Comparison of ENCODE assay signal across 2 cellular contexts in genomic region chr19:40507892-40508291, GRCh38.
TF ChIP-seq lines count a peak whose summit lies in the region.

No MANE protein-coding gene starts in this region.

TF ChIP-seq in GM23338, 12 proteins besides CTCF, POLR2A, EP300 and RAD21:
- TF ChIP-seq JUNB (IDR thresholded peaks at IDR 0.05; ENCODE audit: unreplicated experiment) = no peak
- no peak for TF ChIP-seq ZNF331 (CRISPR knock-in tag; IDR thresholded peaks at IDR 0.05; ENCODE audit: low read depth)
- TF ChIP-seq EZH2phosphoT487 (IDR thresholded peaks at IDR 0.05; ENCODE audit: unreplicated experiment) = no peak
- TF ChIP-seq REST (IDR thresholded peaks at IDR 0.05; ENCODE audit: unreplicated experiment) = no peak
- no peak for TF ChIP-seq EZH2 (IDR thresholded peaks at IDR 0.05; ENCODE audit: low read depth, unreplicated experiment)
- TF ChIP-seq CREB1 (CRISPR knock-in tag; IDR thresholded peaks at IDR 0.05; ENCODE audit: low read depth) = no peak
- TF ChIP-seq ZNF114 (CRISPR knock-in tag; IDR thresholded peaks at IDR 0.05) = no peak

TF ChIP-seq in K562, 482 proteins besides CTCF, POLR2A, EP300 and RAD21:
- no peak for TF ChIP-seq HNRNPH1 (optimal IDR thresholded peaks at IDR 0.05; ENCODE audit: low read depth, low read length)
- no peak for TF ChIP-seq HDAC6 (IDR thresholded peaks at IDR 0.05; ENCODE audit: low read depth, low read length)
- no peak for TF ChIP-seq EWSR1 (IDR thresholded peaks at IDR 0.05; ENCODE audit: borderline replicate concordance, low read depth, partially characterized antibody)
- TF ChIP-seq BRD4 (IDR thresholded peaks at IDR 0.05) = no peak
- no peak for TF ChIP-seq HMG20B (CRISPR knock-in tag; IDR thresholded peaks at IDR 0.05)
- peak; percentile 92 for TF ChIP-seq PKNOX1 (IDR thresholded peaks at IDR 0.05)
- TF ChIP-seq POLR2G (IDR thresholded peaks at IDR 0.05; ENCODE audit: low read depth, low read length) = no peak
- peak; percentile 30; the same call in 1 of the 2 replicates for TF ChIP-seq BHLHE40 (IDR thresholded peaks at IDR 0.05; ENCODE audit: low read length)
- TF ChIP-seq ZNF57 (CRISPR knock-in tag; IDR thresholded peaks at IDR 0.05) = no peak
- no peak for TF ChIP-seq HINFP (tag; conservative IDR thresholded peaks at IDR 0.05; ENCODE audit: low read depth)
- TF ChIP-seq CTCFL (IDR thresholded peaks at IDR 0.05; ENCODE audit: borderline replicate concordance, insufficient read depth, low read depth, low read length, poor library complexity, severe bottlenecking) = no peak
- no peak for TF ChIP-seq ZNF384 (IDR thresholded peaks at IDR 0.05; ENCODE audit: low read depth, low read length)
- no peak for TF ChIP-seq JUND (IDR thresholded peaks at IDR 0.05; ENCODE audit: borderline replicate concordance, low read depth, low read length)
- TF ChIP-seq JUND (tag; IDR thresholded peaks at IDR 0.05; ENCODE audit: borderline replicate concordance, low read depth, low read length) = no peak
- TF ChIP-seq BCOR (IDR thresholded peaks at IDR 0.05) = no peak
- no peak for TF ChIP-seq CHD4 (IDR thresholded peaks at IDR 0.05; ENCODE audit: insufficient read depth, insufficient replicate concordance, low read depth, low read length, poor library complexity, severe bottlenecking)
- TF ChIP-seq ZNF232 (CRISPR knock-in tag; IDR thresholded peaks at IDR 0.05) = no peak
- no peak for TF ChIP-seq SPI1 (IDR thresholded peaks at IDR 0.05; ENCODE audit: borderline replicate concordance, low read depth, low read length)
- no peak for TF ChIP-seq ZBTB17 (CRISPR knock-in tag; IDR thresholded peaks at IDR 0.05)
- no peak for TF ChIP-seq TFE3 (CRISPR knock-in tag; IDR thresholded peaks at IDR 0.05)
- TF ChIP-seq FOSL1 (tag; conservative IDR thresholded peaks at IDR 0.05) = no peak
- no peak for TF ChIP-seq HCFC1 (IDR thresholded peaks at IDR 0.05; ENCODE audit: low read depth, low read length)
- no peak for TF ChIP-seq PBX2 (CRISPR knock-in tag; IDR thresholded peaks at IDR 0.05; ENCODE audit: low read depth)
- peak; percentile 33; the same call in 1 of the 2 replicates for TF ChIP-seq PBX2 (tag; conservative IDR thresholded peaks at IDR 0.05; ENCODE audit: low read depth)
- no peak for TF ChIP-seq RBBP5 (IDR thresholded peaks at IDR 0.05; ENCODE audit: borderline replicate concordance, insufficient read depth, low read length, poor library complexity, severe bottlenecking)
- TF ChIP-seq ILF3 (IDR thresholded peaks at IDR 0.05; ENCODE audit: borderline replicate concordance) = no peak
